1 cellular context compared by ENCODE assay signal in the genomic region with DNA sequence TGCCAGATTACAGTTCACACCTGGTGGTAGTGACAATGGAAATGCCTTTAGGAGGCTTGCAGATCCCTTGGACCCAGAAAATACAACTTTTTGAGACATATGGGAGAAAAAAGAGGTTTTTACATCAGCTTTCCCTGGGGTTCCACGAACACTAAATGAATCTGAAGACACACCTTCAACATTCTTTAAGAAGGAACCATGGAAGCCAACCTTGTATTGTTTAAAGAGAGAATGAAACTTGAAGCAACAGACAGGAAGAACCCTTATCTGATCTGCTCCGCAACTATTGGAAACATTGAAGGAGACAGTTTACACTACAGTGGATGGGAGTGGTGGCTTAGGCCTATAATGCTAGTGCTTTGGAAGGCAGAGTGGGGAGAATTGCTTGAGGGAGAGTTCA.
TF ChIP-seq lines count a peak whose summit lies in the region.

No MANE protein-coding gene starts in this region.

TF ChIP-seq in K562, 482 proteins besides CTCF, POLR2A, EP300 and RAD21 (continued from another document and continues in another):
- TF ChIP-seq, protein P1, sequence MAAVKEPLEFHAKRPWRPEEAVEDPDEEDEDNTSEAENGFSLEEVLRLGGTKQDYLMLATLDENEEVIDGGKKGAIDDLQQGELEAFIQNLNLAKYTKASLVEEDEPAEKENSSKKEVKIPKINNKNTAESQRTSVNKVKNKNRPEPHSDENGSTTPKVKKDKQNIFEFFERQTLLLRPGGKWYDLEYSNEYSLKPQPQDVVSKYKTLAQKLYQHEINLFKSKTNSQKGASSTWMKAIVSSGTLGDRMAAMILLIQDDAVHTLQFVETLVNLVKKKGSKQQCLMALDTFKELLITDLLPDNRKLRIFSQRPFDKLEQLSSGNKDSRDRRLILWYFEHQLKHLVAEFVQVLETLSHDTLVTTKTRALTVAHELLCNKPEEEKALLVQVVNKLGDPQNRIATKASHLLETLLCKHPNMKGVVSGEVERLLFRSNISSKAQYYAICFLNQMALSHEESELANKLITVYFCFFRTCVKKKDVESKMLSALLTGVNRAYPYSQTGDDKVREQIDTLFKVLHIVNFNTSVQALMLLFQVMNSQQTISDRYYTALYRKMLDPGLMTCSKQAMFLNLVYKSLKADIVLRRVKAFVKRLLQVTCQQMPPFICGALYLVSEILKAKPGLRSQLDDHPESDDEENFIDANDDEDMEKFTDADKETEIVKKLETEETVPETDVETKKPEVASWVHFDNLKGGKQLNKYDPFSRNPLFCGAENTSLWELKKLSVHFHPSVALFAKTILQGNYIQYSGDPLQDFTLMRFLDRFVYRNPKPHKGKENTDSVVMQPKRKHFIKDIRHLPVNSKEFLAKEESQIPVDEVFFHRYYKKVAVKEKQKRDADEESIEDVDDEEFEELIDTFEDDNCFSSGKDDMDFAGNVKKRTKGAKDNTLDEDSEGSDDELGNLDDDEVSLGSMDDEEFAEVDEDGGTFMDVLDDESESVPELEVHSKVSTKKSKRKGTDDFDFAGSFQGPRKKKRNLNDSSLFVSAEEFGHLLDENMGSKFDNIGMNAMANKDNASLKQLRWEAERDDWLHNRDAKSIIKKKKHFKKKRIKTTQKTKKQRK (IDR thresholded peaks at IDR 0.05; ENCODE audit: borderline replicate concordance, low read depth, low read length) = no peak
- TF ChIP-seq ZNF77 (CRISPR knock-in tag; IDR thresholded peaks at IDR 0.05) = no peak
- TF ChIP-seq, protein P2, sequence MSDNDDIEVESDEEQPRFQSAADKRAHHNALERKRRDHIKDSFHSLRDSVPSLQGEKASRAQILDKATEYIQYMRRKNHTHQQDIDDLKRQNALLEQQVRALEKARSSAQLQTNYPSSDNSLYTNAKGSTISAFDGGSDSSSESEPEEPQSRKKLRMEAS (CRISPR knock-in tag; IDR thresholded peaks at IDR 0.05) = no peak
- no peak for TF ChIP-seq CTBP1 (IDR thresholded peaks at IDR 0.05; ENCODE audit: borderline replicate concordance)
- TF ChIP-seq PML (IDR thresholded peaks at IDR 0.05; ENCODE audit: low read length) = no peak
- no peak for TF ChIP-seq ZNF75A (CRISPR knock-in tag; IDR thresholded peaks at IDR 0.05)
- no peak for TF ChIP-seq NCOA2 (IDR thresholded peaks at IDR 0.05; ENCODE audit: partially characterized antibody in 2 of 2)
- no peak for TF ChIP-seq SPI1 (IDR thresholded peaks at IDR 0.05; ENCODE audit: borderline replicate concordance, low read depth, low read length)
- TF ChIP-seq MEF2A (IDR thresholded peaks at IDR 0.05; ENCODE audit: control insufficient read depth, low read depth, low read length) = no peak
- TF ChIP-seq, protein P3, sequence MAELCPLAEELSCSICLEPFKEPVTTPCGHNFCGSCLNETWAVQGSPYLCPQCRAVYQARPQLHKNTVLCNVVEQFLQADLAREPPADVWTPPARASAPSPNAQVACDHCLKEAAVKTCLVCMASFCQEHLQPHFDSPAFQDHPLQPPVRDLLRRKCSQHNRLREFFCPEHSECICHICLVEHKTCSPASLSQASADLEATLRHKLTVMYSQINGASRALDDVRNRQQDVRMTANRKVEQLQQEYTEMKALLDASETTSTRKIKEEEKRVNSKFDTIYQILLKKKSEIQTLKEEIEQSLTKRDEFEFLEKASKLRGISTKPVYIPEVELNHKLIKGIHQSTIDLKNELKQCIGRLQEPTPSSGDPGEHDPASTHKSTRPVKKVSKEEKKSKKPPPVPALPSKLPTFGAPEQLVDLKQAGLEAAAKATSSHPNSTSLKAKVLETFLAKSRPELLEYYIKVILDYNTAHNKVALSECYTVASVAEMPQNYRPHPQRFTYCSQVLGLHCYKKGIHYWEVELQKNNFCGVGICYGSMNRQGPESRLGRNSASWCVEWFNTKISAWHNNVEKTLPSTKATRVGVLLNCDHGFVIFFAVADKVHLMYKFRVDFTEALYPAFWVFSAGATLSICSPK (IDR thresholded peaks at IDR 0.05; ENCODE audit: borderline replicate concordance) = no peak
- TF ChIP-seq THRAP3 (IDR thresholded peaks at IDR 0.05; ENCODE audit: borderline replicate concordance) = no peak
- TF ChIP-seq ZNF212 (CRISPR knock-in tag; IDR thresholded peaks at IDR 0.05) = no peak
- TF ChIP-seq MECOM (CRISPR knock-in tag; IDR thresholded peaks at IDR 0.05) = no peak
- no peak for TF ChIP-seq ATF1 (CRISPR knock-in tag; IDR thresholded peaks at IDR 0.05)
- TF ChIP-seq ATF1 (tag; IDR thresholded peaks at IDR 0.05) = no peak
- TF ChIP-seq ZNF780A (CRISPR knock-in tag; IDR thresholded peaks at IDR 0.05) = no peak
- TF ChIP-seq ERF (CRISPR knock-in tag; IDR thresholded peaks at IDR 0.05) = no peak
- TF ChIP-seq, protein P4, sequence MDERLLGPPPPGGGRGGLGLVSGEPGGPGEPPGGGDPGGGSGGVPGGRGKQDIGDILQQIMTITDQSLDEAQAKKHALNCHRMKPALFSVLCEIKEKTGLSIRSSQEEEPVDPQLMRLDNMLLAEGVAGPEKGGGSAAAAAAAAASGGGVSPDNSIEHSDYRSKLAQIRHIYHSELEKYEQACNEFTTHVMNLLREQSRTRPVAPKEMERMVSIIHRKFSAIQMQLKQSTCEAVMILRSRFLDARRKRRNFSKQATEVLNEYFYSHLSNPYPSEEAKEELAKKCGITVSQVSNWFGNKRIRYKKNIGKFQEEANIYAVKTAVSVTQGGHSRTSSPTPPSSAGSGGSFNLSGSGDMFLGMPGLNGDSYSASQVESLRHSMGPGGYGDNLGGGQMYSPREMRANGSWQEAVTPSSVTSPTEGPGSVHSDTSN (CRISPR knock-in tag; IDR thresholded peaks at IDR 0.05; ENCODE audit: low read depth) = no peak
- TF ChIP-seq, protein P4 (tag; conservative IDR thresholded peaks at IDR 0.05; ENCODE audit: low read depth) = no peak
- TF ChIP-seq DIDO1 (tag; IDR thresholded peaks at IDR 0.05; ENCODE audit: low read depth) = no peak
- no peak for TF ChIP-seq TRIM24 (IDR thresholded peaks at IDR 0.05)
- no peak for TF ChIP-seq HNRNPL (IDR thresholded peaks at IDR 0.05; ENCODE audit: low read depth, low read length)
- no peak; the same call in 1 of the 2 replicates for TF ChIP-seq SMARCA4 (IDR thresholded peaks at IDR 0.05)
- TF ChIP-seq CBX3 (IDR thresholded peaks at IDR 0.05; ENCODE audit: borderline replicate concordance in 1 of 2, low read length in 2 of 2) = no peak
- TF ChIP-seq BRD4 (IDR thresholded peaks at IDR 0.05) = no peak
- no peak for TF ChIP-seq ILF3 (IDR thresholded peaks at IDR 0.05; ENCODE audit: borderline replicate concordance)
- no peak for TF ChIP-seq KLF16 (IDR thresholded peaks at IDR 0.05)
- TF ChIP-seq, protein P5, sequence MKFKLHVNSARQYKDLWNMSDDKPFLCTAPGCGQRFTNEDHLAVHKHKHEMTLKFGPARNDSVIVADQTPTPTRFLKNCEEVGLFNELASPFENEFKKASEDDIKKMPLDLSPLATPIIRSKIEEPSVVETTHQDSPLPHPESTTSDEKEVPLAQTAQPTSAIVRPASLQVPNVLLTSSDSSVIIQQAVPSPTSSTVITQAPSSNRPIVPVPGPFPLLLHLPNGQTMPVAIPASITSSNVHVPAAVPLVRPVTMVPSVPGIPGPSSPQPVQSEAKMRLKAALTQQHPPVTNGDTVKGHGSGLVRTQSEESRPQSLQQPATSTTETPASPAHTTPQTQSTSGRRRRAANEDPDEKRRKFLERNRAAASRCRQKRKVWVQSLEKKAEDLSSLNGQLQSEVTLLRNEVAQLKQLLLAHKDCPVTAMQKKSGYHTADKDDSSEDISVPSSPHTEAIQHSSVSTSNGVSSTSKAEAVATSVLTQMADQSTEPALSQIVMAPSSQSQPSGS (CRISPR knock-in tag; IDR thresholded peaks at IDR 0.05) = no peak
- TF ChIP-seq ZNF766 (CRISPR knock-in tag; conservative IDR thresholded peaks at IDR 0.05) = peak; percentile 79
- no peak for TF ChIP-seq ZNF444 (CRISPR knock-in tag; IDR thresholded peaks at IDR 0.05)
- no peak for TF ChIP-seq STAT5A (IDR thresholded peaks at IDR 0.05; ENCODE audit: borderline replicate concordance, low read length)
- TF ChIP-seq, protein P6, sequence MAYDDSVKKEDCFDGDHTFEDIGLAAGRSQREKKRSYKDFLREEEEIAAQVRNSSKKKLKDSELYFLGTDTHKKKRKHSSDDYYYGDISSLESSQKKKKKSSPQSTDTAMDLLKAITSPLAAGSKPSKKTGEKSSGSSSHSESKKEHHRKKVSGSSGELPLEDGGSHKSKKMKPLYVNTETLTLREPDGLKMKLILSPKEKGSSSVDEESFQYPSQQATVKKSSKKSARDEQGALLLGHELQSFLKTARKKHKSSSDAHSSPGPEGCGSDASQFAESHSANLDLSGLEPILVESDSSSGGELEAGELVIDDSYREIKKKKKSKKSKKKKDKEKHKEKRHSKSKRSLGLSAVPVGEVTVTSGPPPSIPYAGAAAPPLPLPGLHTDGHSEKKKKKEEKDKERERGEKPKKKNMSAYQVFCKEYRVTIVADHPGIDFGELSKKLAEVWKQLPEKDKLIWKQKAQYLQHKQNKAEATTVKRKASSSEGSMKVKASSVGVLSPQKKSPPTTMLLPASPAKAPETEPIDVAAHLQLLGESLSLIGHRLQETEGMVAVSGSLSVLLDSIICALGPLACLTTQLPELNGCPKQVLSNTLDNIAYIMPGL (CRISPR knock-in tag; IDR thresholded peaks at IDR 0.05) = no peak
- TF ChIP-seq TEAD4 (IDR thresholded peaks at IDR 0.05; ENCODE audit: low read length) = no peak; the same call in 1 of the 2 replicates
- TF ChIP-seq TEAD4 (CRISPR knock-in tag; IDR thresholded peaks at IDR 0.05; ENCODE audit: borderline replicate concordance) = no peak
- no peak for TF ChIP-seq YBX1 (IDR thresholded peaks at IDR 0.05)
- TF ChIP-seq ZNF274 (IDR thresholded peaks at IDR 0.05; ENCODE audit: borderline replicate concordance, low read depth, low read length) = no peak
- TF ChIP-seq, protein P7, sequence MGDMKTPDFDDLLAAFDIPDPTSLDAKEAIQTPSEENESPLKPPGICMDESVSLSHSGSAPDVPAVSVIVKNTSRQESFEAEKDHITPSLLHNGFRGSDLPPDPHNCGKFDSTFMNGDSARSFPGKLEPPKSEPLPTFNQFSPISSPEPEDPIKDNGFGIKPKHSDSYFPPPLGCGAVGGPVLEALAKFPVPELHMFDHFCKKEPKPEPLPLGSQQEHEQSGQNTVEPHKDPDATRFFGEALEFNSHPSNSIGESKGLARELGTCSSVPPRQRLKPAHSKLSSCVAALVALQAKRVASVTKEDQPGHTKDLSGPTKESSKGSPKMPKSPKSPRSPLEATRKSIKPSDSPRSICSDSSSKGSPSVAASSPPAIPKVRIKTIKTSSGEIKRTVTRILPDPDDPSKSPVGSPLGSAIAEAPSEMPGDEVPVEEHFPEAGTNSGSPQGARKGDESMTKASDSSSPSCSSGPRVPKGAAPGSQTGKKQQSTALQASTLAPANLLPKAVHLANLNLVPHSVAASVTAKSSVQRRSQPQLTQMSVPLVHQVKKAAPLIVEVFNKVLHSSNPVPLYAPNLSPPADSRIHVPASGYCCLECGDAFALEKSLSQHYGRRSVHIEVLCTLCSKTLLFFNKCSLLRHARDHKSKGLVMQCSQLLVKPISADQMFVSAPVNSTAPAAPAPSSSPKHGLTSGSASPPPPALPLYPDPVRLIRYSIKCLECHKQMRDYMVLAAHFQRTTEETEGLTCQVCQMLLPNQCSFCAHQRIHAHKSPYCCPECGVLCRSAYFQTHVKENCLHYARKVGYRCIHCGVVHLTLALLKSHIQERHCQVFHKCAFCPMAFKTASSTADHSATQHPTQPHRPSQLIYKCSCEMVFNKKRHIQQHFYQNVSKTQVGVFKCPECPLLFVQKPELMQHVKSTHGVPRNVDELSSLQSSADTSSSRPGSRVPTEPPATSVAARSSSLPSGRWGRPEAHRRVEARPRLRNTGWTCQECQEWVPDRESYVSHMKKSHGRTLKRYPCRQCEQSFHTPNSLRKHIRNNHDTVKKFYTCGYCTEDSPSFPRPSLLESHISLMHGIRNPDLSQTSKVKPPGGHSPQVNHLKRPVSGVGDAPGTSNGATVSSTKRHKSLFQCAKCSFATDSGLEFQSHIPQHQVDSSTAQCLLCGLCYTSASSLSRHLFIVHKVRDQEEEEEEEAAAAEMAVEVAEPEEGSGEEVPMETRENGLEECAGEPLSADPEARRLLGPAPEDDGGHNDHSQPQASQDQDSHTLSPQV (IDR thresholded peaks at IDR 0.05) = no peak
- TF ChIP-seq ZNF175 (CRISPR knock-in tag; IDR thresholded peaks at IDR 0.05; ENCODE audit: low read depth) = peak; percentile 83
- no peak for TF ChIP-seq ADNP (tag; IDR thresholded peaks at IDR 0.05)
- TF ChIP-seq DDX20 (tag; IDR thresholded peaks at IDR 0.05; ENCODE audit: low read depth) = no peak
- TF ChIP-seq ZNF764 (CRISPR knock-in tag; IDR thresholded peaks at IDR 0.05; ENCODE audit: low read depth) = no peak
- TF ChIP-seq MCM3 (IDR thresholded peaks at IDR 0.05) = no peak
- TF ChIP-seq ZKSCAN3 (CRISPR knock-in tag; IDR thresholded peaks at IDR 0.05) = no peak
- TF ChIP-seq, protein P8, sequence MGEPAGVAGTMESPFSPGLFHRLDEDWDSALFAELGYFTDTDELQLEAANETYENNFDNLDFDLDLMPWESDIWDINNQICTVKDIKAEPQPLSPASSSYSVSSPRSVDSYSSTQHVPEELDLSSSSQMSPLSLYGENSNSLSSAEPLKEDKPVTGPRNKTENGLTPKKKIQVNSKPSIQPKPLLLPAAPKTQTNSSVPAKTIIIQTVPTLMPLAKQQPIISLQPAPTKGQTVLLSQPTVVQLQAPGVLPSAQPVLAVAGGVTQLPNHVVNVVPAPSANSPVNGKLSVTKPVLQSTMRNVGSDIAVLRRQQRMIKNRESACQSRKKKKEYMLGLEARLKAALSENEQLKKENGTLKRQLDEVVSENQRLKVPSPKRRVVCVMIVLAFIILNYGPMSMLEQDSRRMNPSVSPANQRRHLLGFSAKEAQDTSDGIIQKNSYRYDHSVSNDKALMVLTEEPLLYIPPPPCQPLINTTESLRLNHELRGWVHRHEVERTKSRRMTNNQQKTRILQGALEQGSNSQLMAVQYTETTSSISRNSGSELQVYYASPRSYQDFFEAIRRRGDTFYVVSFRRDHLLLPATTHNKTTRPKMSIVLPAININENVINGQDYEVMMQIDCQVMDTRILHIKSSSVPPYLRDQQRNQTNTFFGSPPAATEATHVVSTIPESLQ (CRISPR knock-in tag; IDR thresholded peaks at IDR 0.05) = no peak
- no peak for TF ChIP-seq ZNF507 (tag; conservative IDR thresholded peaks at IDR 0.05)
- TF ChIP-seq, protein P9, sequence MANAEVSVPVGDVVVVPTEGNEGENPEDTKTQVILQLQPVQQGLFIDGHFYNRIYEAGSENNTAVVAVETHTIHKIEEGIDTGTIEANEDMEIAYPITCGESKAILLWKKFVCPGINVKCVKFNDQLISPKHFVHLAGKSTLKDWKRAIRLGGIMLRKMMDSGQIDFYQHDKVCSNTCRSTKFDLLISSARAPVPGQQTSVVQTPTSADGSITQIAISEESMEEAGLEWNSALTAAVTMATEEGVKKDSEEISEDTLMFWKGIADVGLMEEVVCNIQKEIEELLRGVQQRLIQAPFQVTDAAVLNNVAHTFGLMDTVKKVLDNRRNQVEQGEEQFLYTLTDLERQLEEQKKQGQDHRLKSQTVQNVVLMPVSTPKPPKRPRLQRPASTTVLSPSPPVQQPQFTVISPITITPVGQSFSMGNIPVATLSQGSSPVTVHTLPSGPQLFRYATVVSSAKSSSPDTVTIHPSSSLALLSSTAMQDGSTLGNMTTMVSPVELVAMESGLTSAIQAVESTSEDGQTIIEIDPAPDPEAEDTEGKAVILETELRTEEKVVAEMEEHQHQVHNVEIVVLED (CRISPR knock-in tag; IDR thresholded peaks at IDR 0.05) = no peak; the same call in 1 of the 2 replicates
- TF ChIP-seq RB1 (IDR thresholded peaks at IDR 0.05; ENCODE audit: low read depth) = no peak
- no peak for TF ChIP-seq TBL1XR1 (IDR thresholded peaks at IDR 0.05; ENCODE audit: low read length in 2 of 2)
